Comparison of ENCODE assay signal across 15 cellular contexts in genomic region chr5:167993771-167994170, GRCh38.
"Had no signal": no experiment of that assay in that cellular context is flagged by ENCODE, and none has a peak within 500 bp of the region (broad histone marks: within the 10 kb centered on the region; RNA-seq: fewer than 3 reads in every experiment).

No MANE protein-coding gene starts in this region.

- H3K4me3 ChIP-seq: gastroesophageal sphincter, right lobe of liver had no signal

- H3K4me3 Mint-ChIP-seq: activated CD4-positive, alpha-beta T cell treated with anti-CD3 and anti-CD28 coated beads for 36 hours; activated CD8-positive, alpha-beta T cell treated with anti-CD3 and anti-CD28 coated beads for 36 hours; activated naive CD8-positive, alpha-beta T cell treated with anti-CD3 and anti-CD28 coated beads, Interleukin-2, amount 10 ng/mL, durations not matched to agents 7 days and 5 days; natural killer cell; stimulated activated naive B cell treated with anti-CD40 and anti-IgM and Interleukin-4, amounts not matched to agents 10 μg/mL and 1 μg/mL and 100 μg/mL, for 72 hours; type B pancreatic cell had no signal

- H3K27ac ChIP-seq: gastroesophageal sphincter, right lobe of liver, VCaP had no signal

- H3K27me3 Mint-ChIP-seq: activated CD4-positive, alpha-beta T cell treated with anti-CD3 and anti-CD28 coated beads for 36 hours; activated CD8-positive, alpha-beta T cell treated with anti-CD3 and anti-CD28 coated beads for 36 hours; activated naive CD8-positive, alpha-beta T cell treated with anti-CD3 and anti-CD28 coated beads, Interleukin-2, amount 10 ng/mL, durations not matched to agents 7 days and 5 days; stimulated activated naive B cell treated with anti-CD40 and anti-IgM and Interleukin-4, amounts not matched to agents 10 μg/mL and 1 μg/mL and 100 μg/mL, for 72 hours had no signal

- DNase-seq: activated CD4-positive, alpha-beta T cell treated with anti-CD3 and anti-CD28 coated beads for 36 hours; activated CD8-positive, alpha-beta memory T cell treated with anti-CD3 and anti-CD28 coated beads, Interleukin-2, amount 50 U/mL, for 48 hours; activated CD8-positive, alpha-beta T cell treated with anti-CD3 and anti-CD28 coated beads for 36 hours; activated naive CD8-positive, alpha-beta T cell treated with anti-CD3 and anti-CD28 coated beads, Interleukin-2, amount 10 ng/mL, durations not matched to agents 7 days and 5 days; aorta; hippocampal formation; natural killer cell; right lobe of liver; stimulated activated CD4-positive, alpha-beta T cell treated with anti-CD3 and anti-CD28 coated beads, Interleukin-2, amount 100 ng/mL, for 24 hours; stimulated activated naive B cell treated with anti-CD40 and anti-IgM and Interleukin-4, amounts not matched to agents 10 μg/mL and 1 μg/mL and 100 μg/mL, for 72 hours; T-helper 1 cell had no signal

- FAIRE-seq: colon had no signal

- ATAC-seq: activated CD4-positive, alpha-beta T cell treated with anti-CD3 and anti-CD28 coated beads for 36 hours; activated CD8-positive, alpha-beta T cell treated with anti-CD3 and anti-CD28 coated beads for 36 hours; gastroesophageal sphincter; natural killer cell; right lobe of liver; stimulated activated naive B cell treated with anti-CD40 and anti-IgM and Interleukin-4, amounts not matched to agents 10 μg/mL and 1 μg/mL and 100 μg/mL, for 72 hours had no signal

- H3K4me1 ChIP-seq: gastroesophageal sphincter, right lobe of liver had no signal

- H3K27me3 ChIP-seq: gastroesophageal sphincter, right lobe of liver had no signal

- H3K36me3 ChIP-seq: gastroesophageal sphincter, right lobe of liver had no signal

- H3K4me1 Mint-ChIP-seq: activated CD4-positive, alpha-beta T cell treated with anti-CD3 and anti-CD28 coated beads for 36 hours; activated naive CD8-positive, alpha-beta T cell treated with anti-CD3 and anti-CD28 coated beads, Interleukin-2, amount 10 ng/mL, durations not matched to agents 7 days and 5 days; natural killer cell; stimulated activated naive B cell treated with anti-CD40 and anti-IgM and Interleukin-4, amounts not matched to agents 10 μg/mL and 1 μg/mL and 100 μg/mL, for 72 hours had no signal

- H3K36me3 Mint-ChIP-seq: activated naive CD8-positive, alpha-beta T cell treated with anti-CD3 and anti-CD28 coated beads, Interleukin-2, amount 10 ng/mL, durations not matched to agents 7 days and 5 days; natural killer cell; stimulated activated naive B cell treated with anti-CD40 and anti-IgM and Interleukin-4, amounts not matched to agents 10 μg/mL and 1 μg/mL and 100 μg/mL, for 72 hours had no signal

- H3K27ac Mint-ChIP-seq: activated CD4-positive, alpha-beta T cell treated with anti-CD3 and anti-CD28 coated beads for 36 hours; activated CD8-positive, alpha-beta T cell treated with anti-CD3 and anti-CD28 coated beads for 36 hours; activated naive CD8-positive, alpha-beta T cell treated with anti-CD3 and anti-CD28 coated beads, Interleukin-2, amount 10 ng/mL, durations not matched to agents 7 days and 5 days; natural killer cell; stimulated activated naive B cell treated with anti-CD40 and anti-IgM and Interleukin-4, amounts not matched to agents 10 μg/mL and 1 μg/mL and 100 μg/mL, for 72 hours; type B pancreatic cell had no signal

- H3K9me3 ChIP-seq: gastroesophageal sphincter, right lobe of liver had no signal

- H3K9me3 Mint-ChIP-seq: activated CD8-positive, alpha-beta T cell treated with anti-CD3 and anti-CD28 coated beads for 36 hours; activated naive CD8-positive, alpha-beta T cell treated with anti-CD3 and anti-CD28 coated beads, Interleukin-2, amount 10 ng/mL, durations not matched to agents 7 days and 5 days; type B pancreatic cell had no signal
